ENCODE assay signal across 21 cellular contexts in genomic region chr1:89285715-89286380, GRCh38. TPM values are rescaled to one million over a fixed set of nuclear protein-coding genes. Genes with fewer than 3 reads are reported as not detected.
A peak's percentile ranks its signal among the peaks of the same experiment; 100 is the strongest.
DNase-seq lines count a peak whose midpoint lies in the region; ATAC-seq and TF ChIP-seq lines count a peak whose summit lies in the region.
"Had no signal": no experiment of that assay in that cellular context is flagged by ENCODE, and none has a peak within 500 bp of the region (broad histone marks: within the 10 kb centered on the region; RNA-seq: fewer than 3 reads in every experiment).

No MANE protein-coding gene starts in this region.

- intact Hi-C loops in activated naive CD4-positive, alpha-beta T cell treated with anti-CD3 and anti-CD28 coated beads for 36 hours (cut with micrococcal nuclease) = no loop called here

- CTCF ChIA-PET in activated naive CD4-positive, alpha-beta T cell treated with anti-CD3 and anti-CD28 coated beads for 36 hours (lab: Charles Lee) = interaction anchor here (0.6 to 2.7 kb wide), 6 partner anchors 10 to 286 kb away, joined by 3 to 9 read pairs (median 6); no protein-coding TSS in a partner anchor
- CTCF ChIA-PET in activated CD8-positive, alpha-beta T cell treated with anti-CD3 and anti-CD28 coated beads, Interleukin-2, amount 10 ng/mL, durations not matched to agents 7 days and 5 days (lab: Charles Lee) = interaction anchor here (0.8 to 6.0 kb wide), 8 partner anchors 10 to 87 kb away, joined by 3 to 47 read pairs (median 9); partner anchors contain the start of genes GBP4 and GBP5

- H3K4me1 Mint-ChIP-seq in activated naive CD4-positive, alpha-beta T cell treated with anti-CD3 and anti-CD28 coated beads for 36 hours (ENCODE audit: low read depth) = peaks cover 76% of the 10 kb centered on the region
- peaks cover 84% of the 10 kb centered on the region for H3K4me1 Mint-ChIP-seq in activated CD8-positive, alpha-beta T cell treated with anti-CD3 and anti-CD28 coated beads, Interleukin-2, amount 10 ng/mL, durations not matched to agents 7 days and 5 days (ENCODE audit: low read depth)
- peaks cover 13 to 28% (median 23%) of the 10 kb centered on the region in 3 donors for H3K4me1 Mint-ChIP-seq in naive B cell

- ATAC-seq in activated CD8-positive, alpha-beta T cell treated with anti-CD3 and anti-CD28 coated beads, Interleukin-2, amount 10 ng/mL, durations not matched to agents 7 days and 5 days = peak; percentile 29
- no peak for ATAC-seq in naive B cell (ENCODE audit: low read depth in 2 of 2)
- ATAC-seq in upper lobe of left lung (ENCODE audit: low FRiP score in 2 of 2) = no peak
- ATAC-seq: gastrocnemius medialis had no signal

- H3K36me3 Mint-ChIP-seq in activated naive CD4-positive, alpha-beta T cell treated with anti-CD3 and anti-CD28 coated beads for 36 hours (ENCODE audit: low read depth) = peaks cover 11% of the 10 kb centered on the region
- peaks cover 69% of the 10 kb centered on the region for H3K36me3 Mint-ChIP-seq in activated CD8-positive, alpha-beta T cell treated with anti-CD3 and anti-CD28 coated beads, Interleukin-2, amount 10 ng/mL, durations not matched to agents 7 days and 5 days (ENCODE audit: low read depth)
- peaks cover 0 to 12% of the 10 kb centered on the region in 2 donors for H3K36me3 Mint-ChIP-seq in naive B cell

- no peak for DNase-seq in activated naive CD4-positive, alpha-beta T cell treated with anti-CD3 and anti-CD28 coated beads for 36 hours
- DNase-seq in activated naive CD4-positive, alpha-beta T cell (lab: John Stamatoyannopoulos, UW) = no peak
- no peak for DNase-seq in activated CD8-positive, alpha-beta T cell treated with anti-CD3 and anti-CD28 coated beads, Interleukin-2, amount 10 ng/mL, durations not matched to agents 7 days and 5 days
- no peak for DNase-seq in naive B cell
- DNase-seq in upper lobe of left lung = no peak
- no peak for DNase-seq in effector CD8-positive, alpha-beta T cell (lab: John Stamatoyannopoulos, UW)
- DNase-seq in kidney glomerular epithelial cell (lab: John Stamatoyannopoulos, UW) = no peak
- DNase-seq in effector CD4-positive, alpha-beta T cell = no peak
- DNase-seq: amygdala; COR-L47; gastrocnemius medialis; GM23248; KG1; NCI-H1105; RPMI8226; stimulated activated CD4-positive, alpha-beta T cell treated with anti-CD3 and anti-CD28 coated beads, Interleukin-12 subunit alpha, Interleukin-12 subunit beta, amount 100 ng/mL, for 4 hours; stimulated activated naive CD4-positive, alpha-beta T cell treated with Interleukin-2 at 50 U/mL for 16 hours; uterus had no signal

- H3K4me3 ChIP-seq in upper lobe of left lung = no peak overlapping the region
- H3K4me3 ChIP-seq: GM23248, uterus had no signal

- peaks cover 4 to 16% (median 12%) of the 10 kb centered on the region in 4 donors for H3K4me1 ChIP-seq in upper lobe of left lung
- H3K4me1 ChIP-seq: uterus had no signal

- H3K9me3 Mint-ChIP-seq in activated naive CD4-positive, alpha-beta T cell treated with anti-CD3 and anti-CD28 coated beads for 36 hours = peaks cover 5% of the 10 kb centered on the region
- H3K9me3 Mint-ChIP-seq in activated CD8-positive, alpha-beta T cell treated with anti-CD3 and anti-CD28 coated beads, Interleukin-2, amount 10 ng/mL, durations not matched to agents 7 days and 5 days (ENCODE audit: insufficient read depth) = peaks cover 29% of the 10 kb centered on the region
- peaks cover 0 to 6% (median 0%) of the 10 kb centered on the region in 7 donors for H3K9me3 Mint-ChIP-seq in naive B cell

- peak overlapping the region; percentile 60 for H3K27ac Mint-ChIP-seq in activated naive CD4-positive, alpha-beta T cell treated with anti-CD3 and anti-CD28 coated beads for 36 hours
- peak overlapping the region; percentile 88 for H3K27ac Mint-ChIP-seq in activated CD8-positive, alpha-beta T cell treated with anti-CD3 and anti-CD28 coated beads, Interleukin-2, amount 10 ng/mL, durations not matched to agents 7 days and 5 days
- peak overlapping the region in 2 of 6 donors; percentile 24 to 83 for H3K27ac Mint-ChIP-seq in naive B cell
- H3K27ac Mint-ChIP-seq: progenitor cell of endocrine pancreas had no signal

- H3K27ac ChIP-seq in upper lobe of left lung = peak overlapping the region; percentile 17 to 68 (median 29)
- H3K27ac ChIP-seq: GM23248 had no signal

- H3K36me3 ChIP-seq in upper lobe of left lung = no peaks in the 10 kb centered on the region
- H3K36me3 ChIP-seq: gastrocnemius medialis, uterus had no signal

- 91 to 92% methylated on average over 6 of the region's 6 CpGs for WGBS in upper lobe of left lung, 2 donors

- TF ChIP-seq POLR2A in upper lobe of left lung (IDR thresholded peaks at IDR 0.05) = no peak

- H3K4me3 Mint-ChIP-seq in activated naive CD4-positive, alpha-beta T cell treated with anti-CD3 and anti-CD28 coated beads for 36 hours = no peak overlapping the region
- H3K4me3 Mint-ChIP-seq in activated CD8-positive, alpha-beta T cell treated with anti-CD3 and anti-CD28 coated beads, Interleukin-2, amount 10 ng/mL, durations not matched to agents 7 days and 5 days = peak overlapping the region; percentile 31
- H3K4me3 Mint-ChIP-seq in naive B cell = peak overlapping the region in 5 of 8 donors; percentile 3 to 79 (median 50)

- no peaks in the 10 kb centered on the region for H3K27me3 ChIP-seq in upper lobe of left lung
- H3K27me3 ChIP-seq: gastrocnemius medialis, uterus had no signal

- H3K9me3 ChIP-seq in upper lobe of left lung = no peaks in the 10 kb centered on the region
- H3K9me3 ChIP-seq: gastrocnemius medialis, uterus had no signal

- no peak for TF ChIP-seq CTCF in upper lobe of left lung (IDR thresholded peaks at IDR 0.05)

- no peak for TF ChIP-seq EP300 in upper lobe of left lung (IDR thresholded peaks at IDR 0.05)

- H3K27me3 Mint-ChIP-seq in activated naive CD4-positive, alpha-beta T cell treated with anti-CD3 and anti-CD28 coated beads for 36 hours (ENCODE audit: low read depth) = no peaks in the 10 kb centered on the region
- H3K27me3 Mint-ChIP-seq in activated CD8-positive, alpha-beta T cell treated with anti-CD3 and anti-CD28 coated beads, Interleukin-2, amount 10 ng/mL, durations not matched to agents 7 days and 5 days (ENCODE audit: low read depth) = no peaks in the 10 kb centered on the region
- no peaks in the 10 kb centered on the region for H3K27me3 Mint-ChIP-seq in naive B cell
- H3K27me3 Mint-ChIP-seq: progenitor cell of endocrine pancreas had no signal

- POLR2A ChIA-PET in activated CD8-positive, alpha-beta T cell treated with anti-CD3 and anti-CD28 coated beads, Interleukin-2, amount 10 ng/mL, durations not matched to agents 7 days and 5 days (lab: Charles Lee) = interaction anchor here (0.8 to 6.5 kb wide), 12 partner anchors 8 to 217 kb away, joined by 3 to 156 read pairs (median 7); partner anchors contain the start of genes GBP2 and GBP5

RNA-seq across cellular contexts. Expression of gene GBP5, which starts 13.2 kb away (rescaled TPM):
- 10 to 100 TPM; 84.3 to 85.5 TPM for total RNA-seq in activated naive CD4-positive, alpha-beta T cell treated with anti-CD3 and anti-CD28 coated beads for 36 hours
- total RNA-seq in activated CD8-positive, alpha-beta T cell treated with anti-CD3 and anti-CD28 coated beads, Interleukin-2, amount 10 ng/mL, durations not matched to agents 7 days and 5 days = 100 to 1,000 TPM; 261 TPM
- 10 to 100 TPM in 2 of 6 donors, 1 to 10 TPM in 4; 2.6 to 22.4 (median 8.9) TPM for polyA plus RNA-seq in naive B cell (ENCODE audit: low read depth in 6 of 6)
- total RNA-seq in upper lobe of left lung = 10 to 100 TPM in 2 of 6 donors, 1 to 10 TPM in 4; 4.1 to 24.5 (median 7.9) TPM
- total RNA-seq: chondrocyte, progenitor cell of endocrine pancreas had no signal
- polyA plus RNA-seq: endothelial cell of umbilical vein had no signal
